ENCODE assay signal across 8 cellular contexts in genomic region chr20:3406481-3407425, GRCh38. TPM values are rescaled to one million over a fixed set of nuclear protein-coding genes. Genes with fewer than 3 reads are reported as not detected.
DNase-seq lines count a peak whose midpoint lies in the region; ATAC-seq and TF ChIP-seq lines count a peak whose summit lies in the region.

No MANE protein-coding gene starts in this region.

- no peaks in the 10 kb centered on the region for H3K9me3 Mint-ChIP-seq in activated B cell treated with CpG ODN at 0.5 μM for 24 hours

- H2BK15ac ChIP-seq in IMR-90 (ENCODE audit: low read depth, low read length) (no peak overlapping the region), mesendoderm (replicated peaks; ENCODE audit: low read depth) (no peak overlapping the region)

- peak; percentile 65 for DNase-seq in G401 (ENCODE audit: low spot score)
- DNase-seq in IMR-90 = peak; percentile 40
- DNase-seq in activated B cell treated with CpG ODN at 0.5 μM for 24 hours = peak; percentile 17
- DNase-seq in epithelial cell of esophagus (ENCODE audit: low read depth) = peak; percentile 50
- peak; percentile 49 for DNase-seq in mesendoderm
- DNase-seq in testis = peak; percentile 54

- H4K20me1 ChIP-seq in IMR-90 (ENCODE audit: insufficient read depth, low read length) = peaks cover 43% of the 10 kb centered on the region; the same call in 1 of the 2 replicates

- peak overlapping the region; percentile 90 for H2AFZ ChIP-seq in IMR-90 (replicated peaks; ENCODE audit: low read length, poor library complexity)

- H3K9ac ChIP-seq in IMR-90 (ENCODE audit: low read depth, low read length) (peak overlapping the region; percentile 82), mesendoderm (ENCODE audit: low read length) (peak overlapping the region; percentile 75)

- no peaks in the 10 kb centered on the region for H3K9me3 ChIP-seq in IMR-90 (ENCODE audit: control insufficient read depth, insufficient read depth, low read length)
- no peaks in the 10 kb centered on the region for H3K9me3 ChIP-seq in testis

- peak overlapping the region; percentile 92 for H3K14ac ChIP-seq in IMR-90 (replicated peaks; ENCODE audit: low read depth, low read length)

- peaks cover 21% of the 10 kb centered on the region for H3K4me1 Mint-ChIP-seq in activated B cell treated with CpG ODN at 0.5 μM for 24 hours

- in situ Hi-C loops in G401 (cut with HindIII; ENCODE audit: low sequenced_read_pairs) (no loop called here), IMR-90 (cut with MboI; ENCODE audit: low sequenced_read_pairs) (no loop called here)

- H3K4me3 ChIP-seq in IMR-90 (ENCODE audit: insufficient read depth, low read depth, low read length) (peak overlapping the region; percentile 90), epithelial cell of esophagus (ENCODE audit: low read length) (peak overlapping the region; percentile 77), mesendoderm (ENCODE audit: low read length) (peak overlapping the region; percentile 87), testis (peak overlapping the region; percentile 81 to 98)

- H3K27ac Mint-ChIP-seq in activated B cell treated with CpG ODN at 0.5 μM for 24 hours = peak overlapping the region; percentile 74

- CTCF ChIA-PET in IMR-90 (lab: Yijun Ruan, JAX) (no interaction called here), activated B cell treated with CpG ODN at 0.5 μM for 24 hours (lab: Charles Lee) (no interaction called here)

- no peak for TF ChIP-seq CTCF in IMR-90 (conservative IDR thresholded peaks at IDR 0.05; ENCODE audit: low read depth, low read length)
- TF ChIP-seq CTCF in activated B cell treated with CpG ODN at 0.5 μM for 24 hours (IDR thresholded peaks at IDR 0.05) = no peak
- TF ChIP-seq CTCF in epithelial cell of esophagus (IDR thresholded peaks at IDR 0.05; ENCODE audit: insufficient read depth, low read depth, low read length, missing control alignments) = no peak
- no peak for TF ChIP-seq CTCF in testis (IDR thresholded peaks at IDR 0.05)

- peak overlapping the region; percentile 71 for H2AK5ac ChIP-seq in IMR-90 (ENCODE audit: low read depth, low read length)
- no peak overlapping the region for H2AK5ac ChIP-seq in mesendoderm (ENCODE audit: low read length)

- H4K8ac ChIP-seq in IMR-90 (ENCODE audit: low read depth in 2 of 2, low read length in 2 of 2) (peak overlapping the region; percentile 62 to 81), mesendoderm (ENCODE audit: low read depth, low read length) (no peak overlapping the region)

- peak; percentile 28 for ATAC-seq in IMR-90 (ENCODE audit: low read depth)
- ATAC-seq in activated B cell treated with CpG ODN at 0.5 μM for 24 hours (ENCODE audit: low read depth) = peak; percentile 0
- ATAC-seq in HG02970 (IDR thresholded peaks at IDR 0.05; ENCODE audit: low FRiP score, unreplicated experiment) = no peak
- ATAC-seq in HG02938 (IDR thresholded peaks at IDR 0.05; ENCODE audit: unreplicated experiment) = no peak

- peak overlapping the region; percentile 91 for H2AK9ac ChIP-seq in IMR-90 (replicated peaks; ENCODE audit: low read depth, low read length, poor library complexity)

- H4K91ac ChIP-seq in IMR-90 (ENCODE audit: insufficient read depth, low read depth, low read length) = peak overlapping the region; percentile 58

- H2BK20ac ChIP-seq in IMR-90 (ENCODE audit: low read depth, low read length) = no peak overlapping the region; the same call in 1 of the 2 replicates

- H3K18ac ChIP-seq in IMR-90 (ENCODE audit: low read depth, low read length) (peak overlapping the region; percentile 82), mesendoderm (ENCODE audit: low read length) (peak overlapping the region; percentile 92)

- intact Hi-C loops in IMR-90 (cut with micrococcal nuclease) = loop anchor here (2.0 kb wide), 1 partner anchor 156 kb away; no protein-coding TSS in a partner anchor
- intact Hi-C loops in activated B cell treated with CpG ODN at 0.5 μM for 24 hours (cut with micrococcal nuclease) = loop anchor here (1.0 to 10.0 kb wide), 5 partner anchors 65 to 232 kb away; partner anchors contain the start of genes ATRN, LZTS3 and SLC4A11
- intact Hi-C loops in testis (cut with DNase I; ENCODE audit: low total_unique reads) = no loop called here

- H3K79me1 ChIP-seq in IMR-90 (ENCODE audit: low read depth in 1 of 2, low read length in 2 of 2) (peaks cover 15 to 53% of the 10 kb centered on the region in 2 experiments; a peak in 3 of 4 replicates), mesendoderm (ENCODE audit: low read length) (peaks cover 8% of the 10 kb centered on the region)

- 0 out of 2 replicates have a peak, but pooled peaks cover 5% of the 10 kb centered on the region for H3K9me1 ChIP-seq in IMR-90 (ENCODE audit: insufficient read depth, low read length)

- H2BK120ac ChIP-seq in IMR-90 (ENCODE audit: low read depth, low read length) = peak overlapping the region; percentile 30; the same call in 1 of the 2 replicates
- H2BK120ac ChIP-seq in mesendoderm (ENCODE audit: low read depth, low read length) = no peak overlapping the region

- H3K4ac ChIP-seq in IMR-90 (ENCODE audit: low read depth, low read length) (peak overlapping the region; percentile 84), mesendoderm (ENCODE audit: low read depth, low read length) (peak overlapping the region; percentile 88)

- no peak for TF ChIP-seq RAD21 in IMR-90 (IDR thresholded peaks at IDR 0.05; ENCODE audit: low read length)

- H3K27me3 ChIP-seq in IMR-90 (ENCODE audit: control insufficient read depth, insufficient read depth, low read length) (no peaks in the 10 kb centered on the region), mesendoderm (ENCODE audit: insufficient read depth, low read length, poor library complexity) (no peaks in the 10 kb centered on the region), testis (no peaks in the 10 kb centered on the region)

- peak overlapping the region; percentile 31 for H4K5ac ChIP-seq in IMR-90 (ENCODE audit: low read depth, low read length)
- no peak overlapping the region for H4K5ac ChIP-seq in mesendoderm (ENCODE audit: low read length)

- H3K27me3 Mint-ChIP-seq in activated B cell treated with CpG ODN at 0.5 μM for 24 hours = no peaks in the 10 kb centered on the region

- dilution Hi-C loops in IMR-90 (cut with HindIII; ENCODE audit: low sequenced_read_pairs, unreplicated experiment) = no loop called here

- H3K4me2 ChIP-seq in IMR-90 (ENCODE audit: low read depth, low read length) (peak overlapping the region; percentile 95), mesendoderm (ENCODE audit: low read length) (peak overlapping the region; percentile 85)

- H3K23ac ChIP-seq in IMR-90 (ENCODE audit: low read depth, low read length) (peak overlapping the region; percentile 92), mesendoderm (ENCODE audit: low read length) (no peak overlapping the region)

- H3K27ac ChIP-seq in IMR-90 (ENCODE audit: insufficient read depth, low read length) = peak overlapping the region; percentile 72
- H3K27ac ChIP-seq in mesendoderm (ENCODE audit: low read depth, low read length) = no peak overlapping the region
- H3K27ac ChIP-seq in testis = peak overlapping the region; percentile 82 to 95

- no TSS peak for BruUV-seq in IMR-90 (replicated peaks; lab: Mats Ljungman, UMichigan)

- H3K79me2 ChIP-seq in mesendoderm (ENCODE audit: control insufficient read depth, insufficient read depth, low read length) = peaks cover 2% of the 10 kb centered on the region

- POLR2A ChIA-PET in IMR-90 (lab: Charles Lee; ENCODE audit: unreplicated experiment) (no interaction called here), activated B cell treated with CpG ODN at 0.5 μM for 24 hours (lab: Charles Lee) (interaction anchor here (0.6 to 0.8 kb wide), 4 partner anchors 12 to 198 kb away, joined by 3 to 4 read pairs (median 4); no protein-coding TSS in a partner anchor)

- H3K4me1 ChIP-seq in IMR-90 (ENCODE audit: control insufficient read depth, insufficient read depth, low read length) = peaks cover 5% of the 10 kb centered on the region
- H3K4me1 ChIP-seq in mesendoderm (ENCODE audit: control insufficient read depth, low read depth, low read length) = no peaks in the 10 kb centered on the region
- peaks cover 13% of the 10 kb centered on the region for H3K4me1 ChIP-seq in testis

- 0% methylated on average over 14 of the region's 47 CpGs; no CpG with 5 or more reads in 1 of the 2 experiments for WGBS in IMR-90 (ENCODE audit: extremely low coverage in 2 of 2, insufficient read length in 1 of 2), 2 experiments
- WGBS in mesendoderm (ENCODE audit: extremely low coverage, insufficient coverage, low lambda C conversion rate) = no CpG with 5 or more reads among the region's 47 CpGs
- WGBS in testis, 2 donors = 0 to 1% methylated on average over 37 to 47 of the region's 47 CpGs

- peak overlapping the region; percentile 90 for H3K4me3 Mint-ChIP-seq in activated B cell treated with CpG ODN at 0.5 μM for 24 hours

- H3K56ac ChIP-seq in IMR-90 (ENCODE audit: extremely low read depth, insufficient read depth, low read length) = peak overlapping the region; percentile 89
- H3K56ac ChIP-seq in mesendoderm (ENCODE audit: low read length) = peak overlapping the region; percentile 91

- H2BK5ac ChIP-seq in IMR-90 (ENCODE audit: low read depth, low read length, poor library complexity, severe bottlenecking) (peak overlapping the region; percentile 86), mesendoderm (ENCODE audit: low read length) (no peak overlapping the region)

- H3K36me3 ChIP-seq in IMR-90 (ENCODE audit: control insufficient read depth, insufficient read depth, low read length) = no peaks in the 10 kb centered on the region
- H3K36me3 ChIP-seq in mesendoderm (ENCODE audit: control insufficient read depth, insufficient read depth, low read length) = no peaks in the 10 kb centered on the region
- no peaks in the 10 kb centered on the region for H3K36me3 ChIP-seq in testis (ENCODE audit: low read depth, missing control alignments)

- TF ChIP-seq POLR2A in IMR-90 (IDR thresholded peaks at IDR 0.05; ENCODE audit: low read depth, low read length) (no peak; the same call in 1 of the 2 replicates), testis (IDR thresholded peaks at IDR 0.05) (no peak)

- H3K36me3 Mint-ChIP-seq in activated B cell treated with CpG ODN at 0.5 μM for 24 hours (ENCODE audit: low read depth) = peaks cover 5% of the 10 kb centered on the region

TF ChIP-seq in IMR-90, 13 proteins besides CTCF, POLR2A, EP300 and RAD21 (continues in another document):
- TF ChIP-seq MAFK (IDR thresholded peaks at IDR 0.05; ENCODE audit: low read depth, low read length) = no peak
- TF ChIP-seq RFX5 (IDR thresholded peaks at IDR 0.05; ENCODE audit: low read depth, low read length) = no peak
- TF ChIP-seq CHD1 (IDR thresholded peaks at IDR 0.05; ENCODE audit: low read depth, low read length) = no peak

RNA-seq across cellular contexts. Expression of gene DNAAF9, which starts 0.7 kb away (rescaled TPM):
- total RNA-seq in G401 (2014; rRNA removed; shearing (Covaris generic)) = 6.1 and 7.8 TPM in 2 replicates
- total RNA-seq in IMR-90 (2012; rRNA removed) (7.8 and 7.9 TPM in 2 replicates), activated B cell treated with CpG ODN at 0.5 μM for 24 hours (3.7 and 4.5 TPM in 2 replicates), testis (10 to 100 TPM; 31.6 to 36.8 TPM)
- polyA plus RNA-seq in IMR-90 (2012; rRNA removed) (6.9 and 8.2 TPM in 2 replicates), testis (ENCODE audit: insufficient read depth, low read depth, low replicate concordance) (22.1 TPM)
- polyA plus RNA-seq in IMR-90 (2012; cell fraction: cytosol; rRNA removed) = 3.6 and 4.1 TPM in 2 replicates
- polyA plus RNA-seq in IMR-90 (2012; cell fraction: nucleus; rRNA removed; ENCODE audit: low replicate concordance) = 13.2 and 23.6 TPM in 2 replicates
- 2.3 TPM for polyA plus RNA-seq in mesendoderm (2013, experiment 1 of 2)
- 2.2 TPM for polyA plus RNA-seq in mesendoderm (2013, experiment 2 of 2)

Comparison
In these comparisons a context has a peak if more than half of its experiments do, and no peak if none do; other contexts are left out.
1. ATAC-seq: peak in IMR-90 (single experiment) and activated B cell treated with CpG ODN at 0.5 μM for 24 hours (single experiment); none in HG02970 (single experiment) and HG02938 (single experiment).
2. Peak in every context shown above with its lines, with median percentiles within 50 percentile points of each other: DNase-seq and H3K4me3 ChIP-seq.